16 cellular contexts compared by ENCODE assay signal in genomic region chr10:46293832-46294640, GRCh38. TPM values are rescaled to one million over a fixed set of nuclear protein-coding genes. Genes with fewer than 3 reads are reported as not detected.
DNase-seq lines count a peak whose midpoint lies in the region; TF ChIP-seq lines count a peak whose summit lies in the region.
"Had no signal": no experiment of that assay in that cellular context is flagged by ENCODE, and none has a peak within 500 bp of the region (broad histone marks: within the 10 kb centered on the region; RNA-seq: fewer than 3 reads in every experiment).

No MANE protein-coding gene starts in this region.

- H3K4me3 Mint-ChIP-seq in activated T-helper 1 cell treated with anti-CD3 and anti-CD28 coated beads, Interleukin-12 subunit alpha, Interleukin-12 subunit beta, Interleukin-2, Interleukin-4 antibody, amounts not matched to agents 30 ng/mL and 10 ng/mL and 1 ng/mL, durations not matched to agents 14 hours and 24 hours and 36 hours: no peak overlapping the region

- H3K9ac ChIP-seq in colonic mucosa (ENCODE audit: low read depth in 2 of 2, low read length in 2 of 2): no peak overlapping the region

- H3K27ac ChIP-seq in colonic mucosa (no peak overlapping the region), neutrophil (peak overlapping the region; percentile 42)
- H3K27ac ChIP-seq: RWPE1 had no signal

- TF ChIP-seq CTCF in colonic mucosa (IDR thresholded peaks at IDR 0.05): peak; percentile 8
- TF ChIP-seq CTCF in neutrophil (IDR thresholded peaks at IDR 0.05): no peak

- H3K9me3 ChIP-seq in colonic mucosa (no peaks in the 10 kb centered on the region), neutrophil (no peaks in the 10 kb centered on the region)

- DNase-seq in DMS53 (lab: John Stamatoyannopoulos, UW) (peak; percentile 43), DMS53 treated with DMSO at 0.1 percent for 48 hours (lab: John Stamatoyannopoulos, UW; ENCODE audit: unreplicated experiment) (no peak), HuH-7 (ENCODE audit: low spot score) (peak; percentile 17), colonic mucosa (no peak), dermis blood vessel endothelial cell (no peak), mucosa of gallbladder (ENCODE audit: low spot score) (no peak)
- DNase-seq in activated T-helper 1 cell treated with anti-CD3 and anti-CD28 coated beads, Interleukin-12 subunit alpha, Interleukin-12 subunit beta, Interleukin-2, Interleukin-4 antibody, amounts not matched to agents 30 ng/mL and 10 ng/mL and 1 ng/mL, durations not matched to agents 14 hours and 24 hours and 36 hours (ENCODE audit: low spot score): no peak
- DNase-seq: 8988T, hypothalamus, NCI-H2171 treated with DMSO at 0.1 percent for 48 hours, substantia nigra had no signal

- H3K27ac Mint-ChIP-seq in activated T-helper 1 cell treated with anti-CD3 and anti-CD28 coated beads, Interleukin-12 subunit alpha, Interleukin-12 subunit beta, Interleukin-2, Interleukin-4 antibody, amounts not matched to agents 30 ng/mL and 10 ng/mL and 1 ng/mL, durations not matched to agents 14 hours and 24 hours and 36 hours: no peak overlapping the region

- no peaks in the 10 kb centered on the region for H3K36me3 Mint-ChIP-seq in activated T-helper 1 cell treated with anti-CD3 and anti-CD28 coated beads, Interleukin-12 subunit alpha, Interleukin-12 subunit beta, Interleukin-2, Interleukin-4 antibody, amounts not matched to agents 30 ng/mL and 10 ng/mL and 1 ng/mL, durations not matched to agents 14 hours and 24 hours and 36 hours (ENCODE audit: low read depth)

- H3K4me1 Mint-ChIP-seq in activated T-helper 1 cell treated with anti-CD3 and anti-CD28 coated beads, Interleukin-12 subunit alpha, Interleukin-12 subunit beta, Interleukin-2, Interleukin-4 antibody, amounts not matched to agents 30 ng/mL and 10 ng/mL and 1 ng/mL, durations not matched to agents 14 hours and 24 hours and 36 hours (ENCODE audit: low read depth): peaks cover 12% of the 10 kb centered on the region

- no peaks in the 10 kb centered on the region for H3K9me3 Mint-ChIP-seq in activated T-helper 1 cell treated with anti-CD3 and anti-CD28 coated beads, Interleukin-12 subunit alpha, Interleukin-12 subunit beta, Interleukin-2, Interleukin-4 antibody, amounts not matched to agents 30 ng/mL and 10 ng/mL and 1 ng/mL, durations not matched to agents 14 hours and 24 hours and 36 hours

- H3K4me1 ChIP-seq in colonic mucosa (no peaks in the 10 kb centered on the region), neutrophil (ENCODE audit: control insufficient read depth in 1 of 2, insufficient read depth in 1 of 2, low read depth in 1 of 2, low read length in 1 of 2) (peaks cover 50 to 51% of the 10 kb centered on the region in 2 experiments)

- intact Hi-C loops in colonic mucosa (cut with DNase I): no loop called here
- intact Hi-C loops in activated T-helper 1 cell treated with anti-CD3 and anti-CD28 coated beads, Interleukin-12 subunit alpha, Interleukin-12 subunit beta, Interleukin-2, Interleukin-4 antibody, amounts not matched to agents 30 ng/mL and 10 ng/mL and 1 ng/mL, durations not matched to agents 14 hours and 24 hours and 36 hours (cut with micrococcal nuclease): no loop called here

- no peak overlapping the region for H3K4me3 ChIP-seq in colonic mucosa
- no peak overlapping the region for H3K4me3 ChIP-seq in neutrophil (ENCODE audit: low read depth in 1 of 2, low read length in 1 of 2)

- peaks cover 21% of the 10 kb centered on the region for H3K27me3 Mint-ChIP-seq in activated T-helper 1 cell treated with anti-CD3 and anti-CD28 coated beads, Interleukin-12 subunit alpha, Interleukin-12 subunit beta, Interleukin-2, Interleukin-4 antibody, amounts not matched to agents 30 ng/mL and 10 ng/mL and 1 ng/mL, durations not matched to agents 14 hours and 24 hours and 36 hours (ENCODE audit: insufficient read depth)

- H3K27me3 ChIP-seq in colonic mucosa: no peaks in the 10 kb centered on the region
- H3K27me3 ChIP-seq in neutrophil: no peaks in the 10 kb centered on the region

- H3K36me3 ChIP-seq in colonic mucosa (no peaks in the 10 kb centered on the region), neutrophil (no peaks in the 10 kb centered on the region)

RNA-seq across cellular contexts. Expression of gene ANTXRL, which starts 7.2 kb away (rescaled TPM):
- not detected for total RNA-seq in colonic mucosa
- total RNA-seq in dermis blood vessel endothelial cell: not detected in 2 replicates
- not detected in 2 replicates for total RNA-seq in activated T-helper 1 cell treated with anti-CD3 and anti-CD28 coated beads, Interleukin-12 subunit alpha, Interleukin-12 subunit beta, Interleukin-2, Interleukin-4 antibody, amounts not matched to agents 30 ng/mL and 10 ng/mL and 1 ng/mL, durations not matched to agents 14 hours and 24 hours and 36 hours
- total RNA-seq in mucosa of gallbladder: not detected
- total RNA-seq: endothelial cell of umbilical vein, mononuclear cell, renal cortical epithelial cell had no signal

Comparison
In these comparisons a context has a peak if more than half of its experiments do, and no peak if none do; other contexts are left out.
1. DNase-seq: peak in DMS53 (single experiment) and HuH-7 (single experiment); none in DMS53 treated with DMSO at 0.1 percent for 48 hours (single experiment), colonic mucosa (single experiment), dermis blood vessel endothelial cell (single experiment), activated T-helper 1 cell treated with anti-CD3 and anti-CD28 coated beads, Interleukin-12 subunit alpha, Interleukin-12 subunit beta, Interleukin-2, Interleukin-4 antibody, amounts not matched to agents 30 ng/mL and 10 ng/mL and 1 ng/mL, durations not matched to agents 14 hours and 24 hours and 36 hours (single experiment) and mucosa of gallbladder (single experiment).